ENCODE assay signal across 24 cellular contexts in the genomic region with DNA sequence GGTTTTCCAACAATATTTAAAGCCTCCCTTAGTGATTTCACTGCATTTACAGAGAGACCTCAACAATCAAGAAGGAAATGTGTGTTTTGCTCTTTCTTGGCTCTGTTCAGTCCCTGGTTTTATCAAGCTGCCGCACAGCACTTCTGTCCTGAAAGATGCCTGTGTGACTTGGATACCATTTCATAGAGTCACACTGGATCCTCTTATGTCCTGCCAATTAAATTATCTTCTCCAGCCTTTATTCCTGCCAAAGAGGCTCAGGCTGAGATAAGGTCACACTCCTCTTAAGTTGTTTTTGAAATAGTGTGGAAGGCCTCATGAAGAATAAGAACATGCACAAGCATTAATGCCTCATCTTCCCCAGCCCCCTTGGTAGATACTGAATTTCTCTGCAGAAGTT.
"Had no signal": no experiment of that assay in that cellular context is flagged by ENCODE, and none has a peak within 500 bp of the region (broad histone marks: within the 10 kb centered on the region; RNA-seq: fewer than 3 reads in every experiment).

No MANE protein-coding gene starts in this region.

- DNase-seq: activated CD4-positive, alpha-beta memory T cell treated with anti-CD3 and anti-CD28 coated beads, Interleukin-2, amount 10 ng/mL, durations not matched to agents 7 days and 5 days; activated CD4-positive, alpha-beta T cell treated with anti-CD3 and anti-CD28 coated beads for 36 hours; activated CD4-positive, alpha-beta T cell treated with anti-CD3 and anti-CD28 coated beads, Interleukin-2, amount 50 U/mL, for 1 hour; activated gamma-delta T cell treated with Interleukin-2 at 50 U/mL for 16 hours; activated naive CD4-positive, alpha-beta T cell treated with anti-CD3 and anti-CD28 coated beads, Interleukin-2, amount 10 ng/mL, durations not matched to agents 7 days and 5 days; activated naive CD8-positive, alpha-beta T cell treated with anti-CD3 and anti-CD28 coated beads for 36 hours; activated T-cell treated with anti-CD3 and anti-CD28 coated beads for 4 hours; activated T-cell treated with anti-CD3 and anti-CD28 coated beads, Interleukin-2, amount 50 U/mL, for 48 hours; caudate nucleus; Kasumi-1; KBM-7; NCI-H1105 treated with DMSO at 0.1 percent for 48 hours; NCI-H146; NCI-H1930; NCI-H345; NCI-H510A; NCI-H526 treated with DMSO at 0.1 percent for 48 hours; Peyer's patch; SHP77 treated with DMSO at 0.1 percent for 48 hours; T-helper 17 cell; T-helper 9 cell; WERI-Rb-1 had no signal

- H3K4me1 Mint-ChIP-seq: activated CD4-positive, alpha-beta memory T cell treated with anti-CD3 and anti-CD28 coated beads, Interleukin-2, amount 10 ng/mL, durations not matched to agents 7 days and 5 days; activated CD4-positive, alpha-beta T cell treated with anti-CD3 and anti-CD28 coated beads for 36 hours; activated naive CD4-positive, alpha-beta T cell treated with anti-CD3 and anti-CD28 coated beads, Interleukin-2, amount 10 ng/mL, durations not matched to agents 7 days and 5 days; activated naive CD8-positive, alpha-beta T cell treated with anti-CD3 and anti-CD28 coated beads for 36 hours; activated T-helper 17 cell treated with anti-CD3 and anti-CD28 coated beads, Interleukin-2, amount 50 U/mL, for 72 hours; T-helper 17 cell had no signal

- H3K36me3 ChIP-seq: Peyer's patch, WERI-Rb-1 had no signal

- H3K27me3 Mint-ChIP-seq: activated CD4-positive, alpha-beta memory T cell treated with anti-CD3 and anti-CD28 coated beads, Interleukin-2, amount 10 ng/mL, durations not matched to agents 7 days and 5 days; activated naive CD4-positive, alpha-beta T cell treated with anti-CD3 and anti-CD28 coated beads, Interleukin-2, amount 10 ng/mL, durations not matched to agents 7 days and 5 days; activated naive CD8-positive, alpha-beta T cell treated with anti-CD3 and anti-CD28 coated beads for 36 hours; activated T-helper 17 cell treated with anti-CD3 and anti-CD28 coated beads, Interleukin-2, amount 50 U/mL, for 72 hours; T-helper 17 cell had no signal

- H3K4me1 ChIP-seq: Peyer's patch had no signal

- H3K27me3 ChIP-seq: Peyer's patch had no signal

- H3K4me3 ChIP-seq: Peyer's patch had no signal

- H3K36me3 Mint-ChIP-seq: activated naive CD4-positive, alpha-beta T cell treated with anti-CD3 and anti-CD28 coated beads, Interleukin-2, amount 10 ng/mL, durations not matched to agents 7 days and 5 days; activated naive CD8-positive, alpha-beta T cell treated with anti-CD3 and anti-CD28 coated beads for 36 hours had no signal

- H3K9me3 ChIP-seq: Peyer's patch had no signal

- H3K27ac Mint-ChIP-seq: activated CD4-positive, alpha-beta memory T cell treated with anti-CD3 and anti-CD28 coated beads, Interleukin-2, amount 10 ng/mL, durations not matched to agents 7 days and 5 days; activated CD4-positive, alpha-beta T cell treated with anti-CD3 and anti-CD28 coated beads for 36 hours; activated naive CD4-positive, alpha-beta T cell treated with anti-CD3 and anti-CD28 coated beads, Interleukin-2, amount 10 ng/mL, durations not matched to agents 7 days and 5 days; activated naive CD8-positive, alpha-beta T cell treated with anti-CD3 and anti-CD28 coated beads for 36 hours; activated T-helper 17 cell treated with anti-CD3 and anti-CD28 coated beads, Interleukin-2, amount 50 U/mL, for 72 hours; T-helper 17 cell had no signal

- H3K9me3 Mint-ChIP-seq: activated CD4-positive, alpha-beta memory T cell treated with anti-CD3 and anti-CD28 coated beads, Interleukin-2, amount 10 ng/mL, durations not matched to agents 7 days and 5 days; activated naive CD4-positive, alpha-beta T cell treated with anti-CD3 and anti-CD28 coated beads, Interleukin-2, amount 10 ng/mL, durations not matched to agents 7 days and 5 days; activated naive CD8-positive, alpha-beta T cell treated with anti-CD3 and anti-CD28 coated beads for 36 hours; activated T-helper 17 cell treated with anti-CD3 and anti-CD28 coated beads, Interleukin-2, amount 50 U/mL, for 72 hours had no signal

- ATAC-seq: activated CD4-positive, alpha-beta T cell treated with anti-CD3 and anti-CD28 coated beads for 36 hours; activated T-helper 17 cell treated with anti-CD3 and anti-CD28 coated beads, Interleukin-2, amount 50 U/mL, for 72 hours; T-helper 17 cell had no signal

- H3K4me3 Mint-ChIP-seq: activated CD4-positive, alpha-beta memory T cell treated with anti-CD3 and anti-CD28 coated beads, Interleukin-2, amount 10 ng/mL, durations not matched to agents 7 days and 5 days; activated CD4-positive, alpha-beta T cell treated with anti-CD3 and anti-CD28 coated beads for 36 hours; activated naive CD4-positive, alpha-beta T cell treated with anti-CD3 and anti-CD28 coated beads, Interleukin-2, amount 10 ng/mL, durations not matched to agents 7 days and 5 days; activated naive CD8-positive, alpha-beta T cell treated with anti-CD3 and anti-CD28 coated beads for 36 hours; activated T-helper 17 cell treated with anti-CD3 and anti-CD28 coated beads, Interleukin-2, amount 50 U/mL, for 72 hours; T-helper 17 cell had no signal

- H3K27ac ChIP-seq: Peyer's patch, RWPE1, WERI-Rb-1 had no signal
